ENCODE assay signal across 1 cellular context in the genomic region with DNA sequence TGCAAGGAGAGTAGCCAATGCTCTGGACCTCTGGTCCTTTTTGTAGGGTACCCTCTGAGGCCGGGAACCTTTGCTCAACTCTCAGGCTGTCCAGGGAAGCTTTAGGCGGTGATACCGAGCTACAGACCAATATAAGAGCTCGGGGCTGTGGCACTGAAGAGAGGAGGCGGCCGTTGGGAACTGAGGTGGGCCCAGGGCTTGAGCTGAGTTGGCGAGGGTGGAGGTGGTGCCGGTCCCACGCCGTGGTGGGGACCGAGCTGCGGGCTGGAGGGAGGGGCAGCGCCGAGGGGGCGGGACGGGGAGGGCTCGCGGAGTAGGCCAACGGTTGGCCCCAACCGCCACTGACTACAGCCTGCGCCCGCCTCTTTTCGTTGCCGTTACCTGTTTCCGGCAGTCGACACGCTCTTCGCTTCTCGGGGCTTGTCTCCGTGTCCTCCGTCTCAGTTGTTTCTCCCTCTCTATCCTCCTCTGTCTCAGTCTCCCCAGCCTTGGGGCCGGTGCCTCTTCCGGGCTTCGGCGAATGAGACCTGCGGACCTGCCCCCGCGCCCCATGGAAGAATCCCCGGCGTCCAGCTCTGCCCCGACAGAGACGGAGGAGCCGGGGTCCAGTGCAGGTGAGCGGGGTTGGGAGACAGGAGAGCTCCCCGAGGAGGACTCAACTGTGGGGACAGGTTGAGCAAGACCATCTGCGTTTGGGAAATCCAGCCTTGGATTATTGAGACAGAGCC.
A peak's percentile ranks its signal among the peaks of the same experiment; 100 is the strongest.
TF ChIP-seq lines count a peak whose summit lies in the region.

A gene with protein sequence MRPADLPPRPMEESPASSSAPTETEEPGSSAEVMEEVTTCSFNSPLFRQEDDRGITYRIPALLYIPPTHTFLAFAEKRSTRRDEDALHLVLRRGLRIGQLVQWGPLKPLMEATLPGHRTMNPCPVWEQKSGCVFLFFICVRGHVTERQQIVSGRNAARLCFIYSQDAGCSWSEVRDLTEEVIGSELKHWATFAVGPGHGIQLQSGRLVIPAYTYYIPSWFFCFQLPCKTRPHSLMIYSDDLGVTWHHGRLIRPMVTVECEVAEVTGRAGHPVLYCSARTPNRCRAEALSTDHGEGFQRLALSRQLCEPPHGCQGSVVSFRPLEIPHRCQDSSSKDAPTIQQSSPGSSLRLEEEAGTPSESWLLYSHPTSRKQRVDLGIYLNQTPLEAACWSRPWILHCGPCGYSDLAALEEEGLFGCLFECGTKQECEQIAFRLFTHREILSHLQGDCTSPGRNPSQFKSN (plus strand): TSS at position 393 of the 728 bp plus-strand sequence. CDS start 128 bp downstream, at position 521.

TF ChIP-seq in HepG2, 621 proteins besides CTCF, POLR2A, EP300 and RAD21 (continued from another document and continues in another):
- TF ChIP-seq, protein P1, sequence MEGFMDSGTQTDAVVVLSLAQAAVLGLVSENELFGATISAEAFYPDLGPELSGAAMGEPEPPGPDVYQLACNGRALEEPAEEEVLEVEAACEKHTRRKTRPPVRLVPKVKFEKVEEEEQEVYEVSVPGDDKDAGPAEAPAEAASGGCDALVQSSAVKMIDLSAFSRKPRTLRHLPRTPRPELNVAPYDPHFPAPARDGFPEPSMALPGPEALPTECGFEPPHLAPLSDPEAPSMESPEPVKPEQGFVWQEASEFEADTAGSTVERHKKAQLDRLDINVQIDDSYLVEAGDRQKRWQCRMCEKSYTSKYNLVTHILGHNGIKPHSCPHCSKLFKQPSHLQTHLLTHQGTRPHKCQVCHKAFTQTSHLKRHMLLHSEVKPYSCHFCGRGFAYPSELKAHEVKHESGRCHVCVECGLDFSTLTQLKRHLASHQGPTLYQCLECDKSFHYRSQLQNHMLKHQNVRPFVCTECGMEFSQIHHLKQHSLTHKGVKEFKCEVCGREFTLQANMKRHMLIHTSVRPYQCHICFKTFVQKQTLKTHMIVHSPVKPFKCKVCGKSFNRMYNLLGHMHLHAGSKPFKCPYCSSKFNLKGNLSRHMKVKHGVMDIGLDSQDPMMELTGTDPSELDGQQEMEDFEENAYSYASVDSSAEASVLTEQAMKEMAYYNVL (CRISPR knock-in tag; IDR thresholded peaks at IDR 0.05; ENCODE audit: borderline replicate concordance), result no peak; the same call in 1 of the 2 replicates
- TF ChIP-seq ATF2 (CRISPR knock-in tag; IDR thresholded peaks at IDR 0.05), result no peak
- peak; percentile 66 for TF ChIP-seq KMT2B (CRISPR knock-in tag; IDR thresholded peaks at IDR 0.05)
- TF ChIP-seq, protein P2, sequence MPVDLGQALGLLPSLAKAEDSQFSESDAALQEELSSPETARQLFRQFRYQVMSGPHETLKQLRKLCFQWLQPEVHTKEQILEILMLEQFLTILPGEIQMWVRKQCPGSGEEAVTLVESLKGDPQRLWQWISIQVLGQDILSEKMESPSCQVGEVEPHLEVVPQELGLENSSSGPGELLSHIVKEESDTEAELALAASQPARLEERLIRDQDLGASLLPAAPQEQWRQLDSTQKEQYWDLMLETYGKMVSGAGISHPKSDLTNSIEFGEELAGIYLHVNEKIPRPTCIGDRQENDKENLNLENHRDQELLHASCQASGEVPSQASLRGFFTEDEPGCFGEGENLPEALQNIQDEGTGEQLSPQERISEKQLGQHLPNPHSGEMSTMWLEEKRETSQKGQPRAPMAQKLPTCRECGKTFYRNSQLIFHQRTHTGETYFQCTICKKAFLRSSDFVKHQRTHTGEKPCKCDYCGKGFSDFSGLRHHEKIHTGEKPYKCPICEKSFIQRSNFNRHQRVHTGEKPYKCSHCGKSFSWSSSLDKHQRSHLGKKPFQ (CRISPR knock-in tag; IDR thresholded peaks at IDR 0.05; ENCODE audit: insufficient replicate concordance), result peak; percentile 47
- TF ChIP-seq SATB2 (CRISPR knock-in tag; IDR thresholded peaks at IDR 0.05), result no peak
- TF ChIP-seq KLF16 (CRISPR knock-in tag; IDR thresholded peaks at IDR 0.05), result peak in 1 of 2 experiments; percentile 51; a peak in 2 of 4 replicates
- TF ChIP-seq BORCS8-MEF2B (CRISPR knock-in tag; IDR thresholded peaks at IDR 0.05), result peak; percentile 66
- TF ChIP-seq MLLT10 (CRISPR knock-in tag; IDR thresholded peaks at IDR 0.05), result no peak
- no peak for TF ChIP-seq NPAS2 (CRISPR knock-in tag; IDR thresholded peaks at IDR 0.05; ENCODE audit: borderline replicate concordance)
- peak; percentile 68; the same call in 1 of the 2 replicates for TF ChIP-seq ZNF772 (CRISPR knock-in tag; IDR thresholded peaks at IDR 0.05)
- no peak for TF ChIP-seq ZFP37 (CRISPR knock-in tag; IDR thresholded peaks at IDR 0.05; ENCODE audit: borderline replicate concordance)
- TF ChIP-seq, protein P3, sequence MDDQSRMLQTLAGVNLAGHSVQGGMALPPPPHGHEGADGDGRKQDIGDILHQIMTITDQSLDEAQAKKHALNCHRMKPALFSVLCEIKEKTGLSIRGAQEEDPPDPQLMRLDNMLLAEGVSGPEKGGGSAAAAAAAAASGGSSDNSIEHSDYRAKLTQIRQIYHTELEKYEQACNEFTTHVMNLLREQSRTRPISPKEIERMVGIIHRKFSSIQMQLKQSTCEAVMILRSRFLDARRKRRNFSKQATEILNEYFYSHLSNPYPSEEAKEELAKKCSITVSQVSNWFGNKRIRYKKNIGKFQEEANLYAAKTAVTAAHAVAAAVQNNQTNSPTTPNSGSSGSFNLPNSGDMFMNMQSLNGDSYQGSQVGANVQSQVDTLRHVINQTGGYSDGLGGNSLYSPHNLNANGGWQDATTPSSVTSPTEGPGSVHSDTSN (CRISPR knock-in tag; IDR thresholded peaks at IDR 0.05; ENCODE audit: borderline replicate concordance), result no peak
- no peak for TF ChIP-seq ZNF329 (CRISPR knock-in tag; IDR thresholded peaks at IDR 0.05; ENCODE audit: low read depth)
- no peak; the same call in 1 of the 2 replicates for TF ChIP-seq MED1 (CRISPR knock-in tag; IDR thresholded peaks at IDR 0.05)
- peak; percentile 77; the same call in 1 of the 2 replicates for TF ChIP-seq ZNF580 (CRISPR knock-in tag; IDR thresholded peaks at IDR 0.05; ENCODE audit: borderline replicate concordance, low read depth)
- no peak for TF ChIP-seq GZF1 (CRISPR knock-in tag; IDR thresholded peaks at IDR 0.05)
- peak; percentile 40; the same call in 1 of the 2 replicates for TF ChIP-seq ELF1 (CRISPR knock-in tag; IDR thresholded peaks at IDR 0.05)
- no peak for TF ChIP-seq SUZ12 (IDR thresholded peaks at IDR 0.05; ENCODE audit: low read depth, low read length)
- no peak for TF ChIP-seq MAFF (IDR thresholded peaks at IDR 0.05; ENCODE audit: low read depth, low read length)
- no peak for TF ChIP-seq ZBTB3 (CRISPR knock-in tag; IDR thresholded peaks at IDR 0.05; ENCODE audit: borderline replicate concordance, low read depth)
- TF ChIP-seq TGIF2 (CRISPR knock-in tag; IDR thresholded peaks at IDR 0.05), result no peak
- no peak for TF ChIP-seq PTBP1 (IDR thresholded peaks at IDR 0.05; ENCODE audit: low read depth, low read length, poor library complexity, severe bottlenecking)
- no peak for TF ChIP-seq REST (IDR thresholded peaks at IDR 0.05; ENCODE audit: borderline replicate concordance in 1 of 2, low read depth in 1 of 2, low read length in 2 of 2)
- TF ChIP-seq RBM22 (optimal IDR thresholded peaks at IDR 0.05; ENCODE audit: low read length), result no peak
- TF ChIP-seq ZNF619 (CRISPR knock-in tag; IDR thresholded peaks at IDR 0.05), result no peak
- no peak for TF ChIP-seq EEA1 (CRISPR knock-in tag; IDR thresholded peaks at IDR 0.05; ENCODE audit: borderline replicate concordance)
- no peak for TF ChIP-seq TAF15 (IDR thresholded peaks at IDR 0.05; ENCODE audit: low read depth, low read length, poor library complexity, severe bottlenecking)
- TF ChIP-seq ZNF790 (CRISPR knock-in tag; IDR thresholded peaks at IDR 0.05; ENCODE audit: borderline replicate concordance), result peak; percentile 63; the same call in 1 of the 2 replicates
- TF ChIP-seq ZNF136 (CRISPR knock-in tag; IDR thresholded peaks at IDR 0.05; ENCODE audit: low read depth), result no peak; the same call in 1 of the 2 replicates
- TF ChIP-seq TBL1XR1 (IDR thresholded peaks at IDR 0.05; ENCODE audit: borderline replicate concordance, low read length, partially characterized antibody), result no peak
- no peak; the same call in 1 of the 2 replicates for TF ChIP-seq SMAD1 (CRISPR knock-in tag; IDR thresholded peaks at IDR 0.05; ENCODE audit: borderline replicate concordance, low read depth)
- TF ChIP-seq HMGA1 (CRISPR knock-in tag; conservative IDR thresholded peaks at IDR 0.05), result no peak
- TF ChIP-seq ZNF782 (CRISPR knock-in tag; IDR thresholded peaks at IDR 0.05; ENCODE audit: borderline replicate concordance), result peak; percentile 60; the same call in 1 of the 2 replicates
- TF ChIP-seq ZNF3 (CRISPR knock-in tag; IDR thresholded peaks at IDR 0.05), result no peak
- no peak for TF ChIP-seq ETS1 (CRISPR knock-in tag; IDR thresholded peaks at IDR 0.05)
- no peak for TF ChIP-seq PHF5A (CRISPR knock-in tag; IDR thresholded peaks at IDR 0.05; ENCODE audit: low read depth, unreplicated experiment)
- TF ChIP-seq KLF11 (CRISPR knock-in tag; IDR thresholded peaks at IDR 0.05), result peak; percentile 42; the same call in 1 of the 2 replicates
- TF ChIP-seq PPARG (CRISPR knock-in tag; conservative IDR thresholded peaks at IDR 0.05), result no peak
- no peak for TF ChIP-seq ATF3 (CRISPR knock-in tag; IDR thresholded peaks at IDR 0.05)
- TF ChIP-seq, protein P4, sequence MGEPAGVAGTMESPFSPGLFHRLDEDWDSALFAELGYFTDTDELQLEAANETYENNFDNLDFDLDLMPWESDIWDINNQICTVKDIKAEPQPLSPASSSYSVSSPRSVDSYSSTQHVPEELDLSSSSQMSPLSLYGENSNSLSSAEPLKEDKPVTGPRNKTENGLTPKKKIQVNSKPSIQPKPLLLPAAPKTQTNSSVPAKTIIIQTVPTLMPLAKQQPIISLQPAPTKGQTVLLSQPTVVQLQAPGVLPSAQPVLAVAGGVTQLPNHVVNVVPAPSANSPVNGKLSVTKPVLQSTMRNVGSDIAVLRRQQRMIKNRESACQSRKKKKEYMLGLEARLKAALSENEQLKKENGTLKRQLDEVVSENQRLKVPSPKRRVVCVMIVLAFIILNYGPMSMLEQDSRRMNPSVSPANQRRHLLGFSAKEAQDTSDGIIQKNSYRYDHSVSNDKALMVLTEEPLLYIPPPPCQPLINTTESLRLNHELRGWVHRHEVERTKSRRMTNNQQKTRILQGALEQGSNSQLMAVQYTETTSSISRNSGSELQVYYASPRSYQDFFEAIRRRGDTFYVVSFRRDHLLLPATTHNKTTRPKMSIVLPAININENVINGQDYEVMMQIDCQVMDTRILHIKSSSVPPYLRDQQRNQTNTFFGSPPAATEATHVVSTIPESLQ (CRISPR knock-in tag; conservative IDR thresholded peaks at IDR 0.05), result no peak
